1 cellular context compared by ENCODE assay signal in genomic region chr2:219706823-219707281, GRCh38.
TF ChIP-seq lines count a peak whose summit lies in the region.

No MANE protein-coding gene starts in this region.

TF ChIP-seq in K562, 482 proteins besides CTCF, POLR2A, EP300 and RAD21:
- TF ChIP-seq PTBP1 (IDR thresholded peaks at IDR 0.05; ENCODE audit: low read depth, low read length) (no peak), NFIC (IDR thresholded peaks at IDR 0.05) (peak; percentile 47), ZNF444 (CRISPR knock-in tag; IDR thresholded peaks at IDR 0.05) (no peak)
